In the genomic region with DNA sequence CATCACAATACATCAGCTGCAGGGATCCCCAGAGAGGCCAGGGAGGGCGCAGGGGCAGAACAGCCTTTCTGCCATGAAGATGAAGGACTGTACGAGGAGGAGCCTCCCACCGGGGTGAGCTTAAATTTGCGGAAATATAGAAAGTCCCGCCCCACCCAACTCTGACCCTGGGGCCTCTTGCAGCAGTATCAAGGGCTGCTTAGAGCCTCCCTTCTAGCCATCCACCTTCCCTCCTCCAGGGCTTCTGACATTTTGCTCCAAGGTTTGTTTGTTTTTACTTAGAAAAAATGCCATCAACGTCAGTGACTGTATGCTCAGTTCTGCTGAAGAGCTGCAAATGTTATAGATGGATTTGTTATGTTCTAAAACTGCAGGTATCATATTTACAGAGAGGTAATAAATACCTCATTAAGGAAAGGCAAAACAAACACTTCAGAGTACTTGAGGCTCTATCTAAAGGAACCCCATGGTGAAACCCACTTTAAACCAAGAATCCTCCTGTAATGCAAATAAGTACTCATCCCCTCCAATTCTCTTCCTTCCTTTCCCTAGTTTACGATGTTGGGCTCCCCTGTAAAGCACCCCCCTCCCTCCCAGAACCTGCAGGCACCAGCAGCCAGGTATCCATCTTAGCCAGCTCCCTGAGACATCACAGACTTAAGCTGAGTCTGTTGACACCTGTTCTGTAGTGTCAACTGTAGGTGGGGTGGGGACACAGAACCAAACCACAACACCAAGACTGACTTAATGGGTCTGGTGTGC, we compare ENCODE assay signal across 8 cellular contexts. TPM values are rescaled to one million over a fixed set of nuclear protein-coding genes. Genes with fewer than 3 reads are reported as not detected.
A peak's percentile ranks its signal among the peaks of the same experiment; 100 is the strongest.
DNase-seq lines count a peak whose midpoint lies in the region; ATAC-seq, FAIRE-seq and TF ChIP-seq lines count a peak whose summit lies in the region.

No MANE protein-coding gene starts in this region.

- H4K91ac ChIP-seq in neuronal stem cell (ENCODE audit: low read depth, low read length, poor library complexity): no peak overlapping the region

- ATAC-seq in right lobe of liver (peak; percentile 29 to 52 (median 40)), HepG2 (no peak), HG02870 (IDR thresholded peaks at IDR 0.05; ENCODE audit: unreplicated experiment) (peak; percentile 58), HG03457 (IDR thresholded peaks at IDR 0.05; ENCODE audit: unreplicated experiment) (no peak)
- ATAC-seq in activated naive CD4-positive, alpha-beta T cell treated with anti-CD3 and anti-CD28 coated beads, Interleukin-2, amount 50 U/mL, for 72 hours: peak; percentile 41 to 67

- H3K4me2 ChIP-seq in HepG2 (ENCODE audit: low read depth, low read length) (no peak overlapping the region), neuronal stem cell (ENCODE audit: insufficient read depth, low read length, poor library complexity, severe bottlenecking) (no peak overlapping the region)

- H3K9me3 ChIP-seq in right lobe of liver: no peaks in the 10 kb centered on the region
- H3K9me3 ChIP-seq in HepG2 (ENCODE audit: low read length): no peaks in the 10 kb centered on the region
- no peaks in the 10 kb centered on the region for H3K9me3 ChIP-seq in neuronal stem cell (replicated peaks in 1 of 2; ENCODE audit: control insufficient read depth in 2 of 2, insufficient read depth in 1 of 2, low read depth in 1 of 2, low read length in 2 of 2)

- no peaks in the 10 kb centered on the region for H3K9me3 Mint-ChIP-seq in activated naive CD4-positive, alpha-beta T cell treated with anti-CD3 and anti-CD28 coated beads, Interleukin-2, amount 50 U/mL, for 72 hours

- H3K27me3 ChIP-seq in right lobe of liver (no peaks in the 10 kb centered on the region), HepG2 (ENCODE audit: control insufficient read depth in 1 of 2, insufficient read depth in 2 of 2, low read length in 2 of 2) (peaks cover 0 to 7% of the 10 kb centered on the region in 2 experiments; a peak in 4 of 5 replicates), neuronal stem cell (ENCODE audit: control insufficient read depth in 3 of 3, insufficient read depth in 3 of 3, low read depth in 1 of 3, low read length in 3 of 3) (no peaks in the 10 kb centered on the region)

- H3K36me3 ChIP-seq in right lobe of liver: no peaks in the 10 kb centered on the region
- H3K36me3 ChIP-seq in HepG2 (replicated peaks in 1 of 2; ENCODE audit: control insufficient read depth in 1 of 2, insufficient read depth in 2 of 2, low read length in 2 of 2): no peaks in the 10 kb centered on the region
- no peaks in the 10 kb centered on the region for H3K36me3 ChIP-seq in neuronal stem cell (replicated peaks in 1 of 2; ENCODE audit: control insufficient read depth in 2 of 2, insufficient read depth in 2 of 2, low read length in 2 of 2)

- no peak overlapping the region for H2BK5ac ChIP-seq in neuronal stem cell (ENCODE audit: low read length)

- no peak for TF ChIP-seq RAD21 in HepG2 (CRISPR knock-in tag; IDR thresholded peaks at IDR 0.05)

- H3K4me1 ChIP-seq in right lobe of liver (peaks cover 0 to 4% (median 0%) of the 10 kb centered on the region in 4 donors), HepG2 (ENCODE audit: insufficient read depth, low read length) (no peaks in the 10 kb centered on the region), neuronal stem cell (ENCODE audit: control insufficient read depth in 2 of 2, insufficient read depth in 1 of 2, low read depth in 1 of 2, low read length in 2 of 2) (peaks cover 2 to 6% of the 10 kb centered on the region in 2 donors)

- H3K9ac ChIP-seq in HepG2 (ENCODE audit: insufficient read depth, low read depth, low read length): no peak overlapping the region
- no peak overlapping the region for H3K9ac ChIP-seq in neuronal stem cell (ENCODE audit: low read depth, low read length, poor library complexity)

- H3K79me1 ChIP-seq in neuronal stem cell (ENCODE audit: low read depth, low read length): no peaks in the 10 kb centered on the region

- H3K4ac ChIP-seq in neuronal stem cell (ENCODE audit: low read length): no peak overlapping the region

- H2AFZ ChIP-seq in HepG2 (ENCODE audit: low read length): no peak overlapping the region
- H2AFZ ChIP-seq in neuronal stem cell (ENCODE audit: low read length): peak overlapping the region; percentile 10

- H2BK12ac ChIP-seq in neuronal stem cell (ENCODE audit: low read length): no peak overlapping the region

- TF ChIP-seq CTCF in right lobe of liver (IDR thresholded peaks at IDR 0.05): no peak
- no peak for TF ChIP-seq CTCF in HepG2 (CRISPR knock-in tag; IDR thresholded peaks at IDR 0.05)

- H4K8ac ChIP-seq in neuronal stem cell (ENCODE audit: low read depth, low read length): no peak overlapping the region

- CTCF ChIA-PET in HepG2 (lab: Yijun Ruan, JAX; ENCODE audit: low intra/inter-chr PET ratio, low total read pairs): no interaction called here

- POLR2A ChIA-PET in HepG2 (lab: Yijun Ruan, JAX): no interaction called here

- intact Hi-C loops in right lobe of liver (cut with DNase I) (no loop called here), HepG2 (cut with micrococcal nuclease; ENCODE audit: unreplicated experiment) (no loop called here)

- whole genome bisulfite sequencing in right lobe of liver (ENCODE audit: insufficient coverage, low coverage, low lambda C conversion rate, missing lambda C conversion rate): 51% methylated on average over 5 of the region's 7 CpGs
- WGBS in HepG2 (ENCODE audit: low lambda C conversion rate): 0% methylated on average over 2 of the region's 7 CpGs
- no CpG with 5 or more reads among the region's 7 CpGs for WGBS in neuronal stem cell (ENCODE audit: extremely low coverage in 2 of 2, insufficient read length in 2 of 2, insufficient replicate concordance in 1 of 2), 2 donors

- H3K14ac ChIP-seq in neuronal stem cell (ENCODE audit: low read length): no peak overlapping the region

- peaks cover 7 to 60% of the 10 kb centered on the region in 2 donors for H3K36me3 Mint-ChIP-seq in activated naive CD4-positive, alpha-beta T cell treated with anti-CD3 and anti-CD28 coated beads, Interleukin-2, amount 50 U/mL, for 72 hours

- no peak overlapping the region for H3K23ac ChIP-seq in neuronal stem cell (ENCODE audit: low read depth, low read length, poor library complexity)

- H3K4me3 ChIP-seq in right lobe of liver: no peak overlapping the region
- H3K4me3 ChIP-seq in HepG2 (replicated peaks in 1 of 3; ENCODE audit: insufficient read depth in 1 of 3, low read depth in 2 of 3, low read length in 3 of 3): no peak overlapping the region
- H3K4me3 ChIP-seq in neuronal stem cell (ENCODE audit: low read length in 2 of 2): no peak overlapping the region

- H4K20me1 ChIP-seq in HepG2 (ENCODE audit: insufficient read depth, low read length): no peaks in the 10 kb centered on the region

- H3K18ac ChIP-seq in neuronal stem cell (ENCODE audit: low read length): peak overlapping the region; percentile 11

- no peak for FAIRE-seq in HepG2 (lab: Jason Lieb, UNC)

- no peak for TF ChIP-seq EP300 in HepG2 (IDR thresholded peaks at IDR 0.05; ENCODE audit: low read depth in 2 of 2, low read length in 2 of 2)
- no peak for TF ChIP-seq EP300 in HepG2 (CRISPR knock-in tag; IDR thresholded peaks at IDR 0.05; ENCODE audit: borderline replicate concordance)

- DNase-seq in right lobe of liver: no peak
- DNase-seq in HepG2 (ENCODE audit: low spot score): no peak
- DNase-seq in NCI-H2081 (lab: John Stamatoyannopoulos, UW): peak; percentile 60 to 84
- DNase-seq in activated naive CD4-positive, alpha-beta T cell treated with anti-CD3 and anti-CD28 coated beads, Interleukin-2, amount 50 U/mL, for 72 hours (ENCODE audit: low spot score in 2 of 2): peak in 1 of 2 donors; percentile 21
- no peak for DNase-seq in neuronal stem cell (ENCODE audit: low spot score)
- no peak for DNase-seq in cerebellum (ENCODE audit: low spot score)

- H3K27ac Mint-ChIP-seq in activated naive CD4-positive, alpha-beta T cell treated with anti-CD3 and anti-CD28 coated beads, Interleukin-2, amount 50 U/mL, for 72 hours: peak overlapping the region; percentile 76 to 92

- no peak overlapping the region for H2BK120ac ChIP-seq in neuronal stem cell (ENCODE audit: low read depth, low read length)

- no peak overlapping the region for H2BK15ac ChIP-seq in neuronal stem cell (ENCODE audit: low read length)

- in situ Hi-C loops in HepG2 (cut with HindIII; ENCODE audit: extremely low pct_ligation_motif_present, low pct_unique_long_range_greater_than_20kb): no loop called here

- H3K79me2 ChIP-seq in HepG2 (ENCODE audit: insufficient read depth, low read length): no peaks in the 10 kb centered on the region

- H2AK5ac ChIP-seq in neuronal stem cell (ENCODE audit: low read depth, low read length): no peak overlapping the region

- no TSS peak for BruUV-seq in HepG2 (replicated peaks; lab: Mats Ljungman, UMichigan)

- H3K27ac ChIP-seq in right lobe of liver (no peak overlapping the region), HepG2 (ENCODE audit: extremely low read length, insufficient read depth, low read length) (no peak overlapping the region), neuronal stem cell (replicated peaks; ENCODE audit: low read length) (no peak overlapping the region)

- TF ChIP-seq POLR2A in right lobe of liver (IDR thresholded peaks at IDR 0.05): no peak
- no peak for TF ChIP-seq POLR2A in HepG2 (IDR thresholded peaks at IDR 0.05; ENCODE audit: insufficient read depth in 1 of 2, low read depth in 2 of 2, low read length in 2 of 2)

RNA-seq across cellular contexts. Expression of a gene that starts 30.5 kb away (rescaled TPM):
- total RNA-seq in right lobe of liver: 10 to 100 TPM; 15.1 to 36.0 (median 19.8) TPM
- total RNA-seq in HepG2 (2016; rRNA removed; fragmentation: Illumina TruSeq; extraction: Trizol): not detected in 2 replicates
- 0.40 TPM in 1 of 2 replicates, not detected in the other for total RNA-seq in HepG2 (2016; cell fraction: cytosol; rRNA removed; fragmentation: Illumina TruSeq; extraction: Trizol; ENCODE audit: low read depth)
- total RNA-seq in HepG2 (2016; cell fraction: insoluble cytoplasmic fraction; rRNA removed; fragmentation: Illumina TruSeq; extraction: Trizol): not detected in 2 replicates
- not detected in 2 replicates for total RNA-seq in HepG2 (2016; cell fraction: membrane; rRNA removed; fragmentation: Illumina TruSeq; extraction: Trizol)
- not detected in 2 replicates for total RNA-seq in HepG2 (2016; cell fraction: nucleus; rRNA removed; fragmentation: Illumina TruSeq; extraction: Trizol)
- 0.24 TPM in 1 of 2 replicates, not detected in the other for polyA plus RNA-seq in HepG2 (2011; rRNA removed)
- polyA plus RNA-seq in HepG2 (2011; cell fraction: cytosol; rRNA removed): 0.08 and 0.22 TPM in 2 replicates
- 0.23 and 0.29 TPM in 2 replicates for polyA plus RNA-seq in HepG2 (2011; cell fraction: nucleus; rRNA removed)
- 0.30 and 0.35 TPM in 2 replicates for polyA plus RNA-seq in HepG2 (2012)
- polyA plus RNA-seq in HepG2 (2016; cell fraction: cytosol; fragmentation: Illumina TruSeq; extraction: Trizol; ENCODE audit: low read depth): not detected in 2 replicates
- not detected in 2 replicates for polyA plus RNA-seq in HepG2 (2016; cell fraction: insoluble cytoplasmic fraction; fragmentation: Illumina TruSeq; extraction: Trizol; ENCODE audit: low read depth)
- not detected in 2 replicates for polyA plus RNA-seq in HepG2 (2016; cell fraction: membrane; fragmentation: Illumina TruSeq; extraction: Trizol; ENCODE audit: low read depth)
- polyA plus RNA-seq in HepG2 (2016; cell fraction: nucleus; fragmentation: Illumina TruSeq; extraction: Trizol; ENCODE audit: insufficient read depth, low read depth): not detected in 2 replicates
- polyA minus RNA-seq in HepG2 (2011; rRNA and poly(A)+ RNA removed; ENCODE audit: low replicate concordance): 0.12 TPM in 1 of 2 replicates, not detected in the other
- not detected in 2 replicates for polyA minus RNA-seq in HepG2 (2011; cell fraction: cytosol; rRNA and poly(A)+ RNA removed)
- not detected in 2 replicates for polyA minus RNA-seq in HepG2 (2011; cell fraction: nucleus; rRNA and poly(A)+ RNA removed)
- 100 to 1,000 TPM in 1 of 2 donors, 10 to 100 TPM in 1; 94.3 to 111 TPM for total RNA-seq in activated naive CD4-positive, alpha-beta T cell treated with anti-CD3 and anti-CD28 coated beads, Interleukin-2, amount 50 U/mL, for 72 hours
- 0.78 TPM for polyA plus RNA-seq in neuronal stem cell (2013, experiment 1 of 2)
- 0.76 TPM for polyA plus RNA-seq in neuronal stem cell (2013, experiment 2 of 2)
- 26.6 TPM for total RNA-seq in cerebellum

Comparison
In these comparisons a context has a peak if more than half of its experiments do, and no peak if none do; other contexts are left out.
1. ATAC-seq: peak in right lobe of liver (4 of 4), HG02870 (single experiment) and activated naive CD4-positive, alpha-beta T cell treated with anti-CD3 and anti-CD28 coated beads, Interleukin-2, amount 50 U/mL, for 72 hours (2 of 2); none in HepG2 (single experiment) and HG03457 (single experiment).
2. RNA of a gene that starts 30.5 kb away (total RNA-seq): 94.3 to 111 TPM in activated naive CD4-positive, alpha-beta T cell treated with anti-CD3 and anti-CD28 coated beads, Interleukin-2, amount 50 U/mL, for 72 hours, 26.6 TPM in cerebellum (single experiment) and 15.1 to 36.0 TPM in right lobe of liver; 0.40 TPM in HepG2; every median in the first group is over 10 times any median in the second.
3. DNase-seq: peak in NCI-H2081 (2 of 2); none in right lobe of liver (0 of 3), HepG2 (single experiment), neuronal stem cell (single experiment) and cerebellum (single experiment).